Comparison of ENCODE assay signal across 1 cellular context in the genomic region with DNA sequence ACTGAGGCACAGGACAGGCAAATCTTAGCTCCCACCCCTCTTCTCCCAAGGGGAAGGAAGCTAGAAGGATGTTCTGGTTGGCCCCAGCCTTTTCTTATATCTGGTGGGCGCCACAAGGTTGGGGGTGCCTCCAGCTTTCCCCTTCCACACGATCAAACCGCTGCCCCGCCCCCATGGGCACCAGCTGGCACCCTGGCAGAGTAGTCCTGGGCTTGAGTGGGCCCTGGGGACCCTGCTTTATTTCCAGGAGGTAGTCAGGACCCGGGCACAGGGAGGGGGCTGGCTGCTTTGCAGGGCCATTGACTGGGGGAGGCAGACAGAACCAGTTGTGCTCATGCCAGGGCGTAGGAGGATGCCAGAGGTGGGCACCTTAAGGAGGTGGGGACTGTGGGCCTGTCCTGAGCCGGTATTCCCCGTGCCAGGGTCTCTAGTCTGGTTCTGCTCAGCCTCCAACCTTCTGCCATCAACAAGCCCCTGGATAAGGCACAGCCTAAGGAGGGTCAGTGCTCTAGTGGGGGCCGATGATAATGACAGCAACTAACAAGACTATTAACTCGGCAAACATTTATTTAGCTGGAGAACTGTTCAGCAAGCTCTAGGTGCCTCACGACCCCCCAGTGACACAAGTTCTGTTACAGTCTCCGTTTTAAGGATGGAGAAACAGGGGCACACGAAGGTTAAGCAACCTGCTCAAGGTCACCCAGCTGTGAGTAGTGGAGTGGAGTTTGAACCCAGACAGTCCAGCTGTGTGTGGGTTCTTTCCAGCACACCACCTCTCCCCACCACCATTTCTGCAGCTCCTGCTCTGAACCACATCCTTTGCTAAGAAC.
A peak's percentile ranks its signal among the peaks of the same experiment; 100 is the strongest.
TF ChIP-seq lines count a peak whose summit lies in the region.

No MANE protein-coding gene starts in this region.

TF ChIP-seq in HepG2, 621 proteins besides CTCF, POLR2A, EP300 and RAD21 (continued from another document):
- TF ChIP-seq ARID4A (CRISPR knock-in tag; IDR thresholded peaks at IDR 0.05; ENCODE audit: borderline replicate concordance) (no peak), ISL2 (CRISPR knock-in tag; IDR thresholded peaks at IDR 0.05) (no peak), ZBTB7B (CRISPR knock-in tag; IDR thresholded peaks at IDR 0.05) (peak; percentile 51; the same call in 1 of the 2 replicates), LCORL (IDR thresholded peaks at IDR 0.05) (no peak), LCORL (CRISPR knock-in tag; IDR thresholded peaks at IDR 0.05) (no peak), KLF13 (CRISPR knock-in tag; IDR thresholded peaks at IDR 0.05) (no peak), ZEB1 (IDR thresholded peaks at IDR 0.05; ENCODE audit: insufficient replicate concordance, low read depth) (no peak), MIER3 (CRISPR knock-in tag; IDR thresholded peaks at IDR 0.05; ENCODE audit: borderline replicate concordance) (no peak), PAX8 (CRISPR knock-in tag; IDR thresholded peaks at IDR 0.05; ENCODE audit: borderline replicate concordance) (no peak), CEBPB (IDR thresholded peaks at IDR 0.05; ENCODE audit: borderline replicate concordance, low read depth, low read length) (peak; percentile 65; the same call in 1 of the 2 replicates), ZBTB42 (CRISPR knock-in tag; IDR thresholded peaks at IDR 0.05) (peak; percentile 94; the same call in 1 of the 2 replicates), NONO (IDR thresholded peaks at IDR 0.05) (no peak), NONO (CRISPR knock-in tag; conservative IDR thresholded peaks at IDR 0.05) (no peak), ZNF619 (CRISPR knock-in tag; IDR thresholded peaks at IDR 0.05) (no peak), ZNF788 (CRISPR knock-in tag; IDR thresholded peaks at IDR 0.05; ENCODE audit: borderline replicate concordance) (0 out of 2 replicates have a peak, but pooled peaks have one; percentile 16), WIZ (CRISPR knock-in tag; IDR thresholded peaks at IDR 0.05) (no peak), ZSCAN21 (CRISPR knock-in tag; IDR thresholded peaks at IDR 0.05; ENCODE audit: borderline replicate concordance) (no peak), RELA (CRISPR knock-in tag; IDR thresholded peaks at IDR 0.05) (no peak), PATZ1 (CRISPR knock-in tag; IDR thresholded peaks at IDR 0.05) (peak; percentile 44), FOXP1 (IDR thresholded peaks at IDR 0.05) (no peak), FOXP1 (CRISPR knock-in tag; IDR thresholded peaks at IDR 0.05) (no peak), ZFP41 (CRISPR knock-in tag; IDR thresholded peaks at IDR 0.05; ENCODE audit: borderline replicate concordance) (no peak), RORA (CRISPR knock-in tag; IDR thresholded peaks at IDR 0.05) (no peak), FOXM1 (CRISPR knock-in tag; IDR thresholded peaks at IDR 0.05) (no peak)
